Comparison of ENCODE assay signal across 24 cellular contexts in genomic region chr13:96011291-96011875, GRCh38. TPM values are rescaled to one million over a fixed set of nuclear protein-coding genes. Genes with fewer than 3 reads are reported as not detected.
A peak's percentile ranks its signal among the peaks of the same experiment; 100 is the strongest.
DNase-seq lines count a peak whose midpoint lies in the region; ATAC-seq and TF ChIP-seq lines count a peak whose summit lies in the region.
"Had no signal": no experiment of that assay in that cellular context is flagged by ENCODE, and none has a peak within 500 bp of the region (broad histone marks: within the 10 kb centered on the region; RNA-seq: fewer than 3 reads in every experiment).

No MANE protein-coding gene starts in this region.

- H3K4me1 ChIP-seq in SK-N-SH (ENCODE audit: control insufficient read depth in 1 of 2, insufficient read depth in 2 of 2, low read depth in 1 of 2, low read length in 1 of 2) (peaks cover 0 to 4% of the 10 kb centered on the region in 2 experiments; a peak in 1 of 4 replicates), aorta (ENCODE audit: control insufficient read depth in 1 of 2, insufficient read depth in 2 of 2, low read length in 2 of 2) (peaks cover 0 to 2% of the 10 kb centered on the region in 2 donors)
- H3K4me1 ChIP-seq: ascending aorta; BLaER1 treated with 17β-estradiol and CSF1 and Interleukin-3, amounts not matched to agents 10 nM and 100 nM; esophagus muscularis mucosa; left ventricle myocardium inferior had no signal

- H3K4me3 ChIP-seq in SK-N-SH (ENCODE audit: low read depth in 2 of 2, low read length in 1 of 2) (no peak overlapping the region), aorta (ENCODE audit: low read length in 2 of 2) (no peak overlapping the region)
- H3K4me3 ChIP-seq: ascending aorta; BLaER1 treated with 17β-estradiol and CSF1 and Interleukin-3, amounts not matched to agents 10 nM and 100 nM; esophagus muscularis mucosa; left ventricle myocardium inferior; MG63; sigmoid colon had no signal

- H3K36me3 Mint-ChIP-seq in activated T-cell treated with anti-CD3 and anti-CD28 coated beads, Interleukin-2, amount 50 U/mL, for 24 hours (ENCODE audit: low read depth) = no peaks in the 10 kb centered on the region
- H3K36me3 Mint-ChIP-seq: immature natural killer cell had no signal

- TF ChIP-seq EP300 in SK-N-SH (IDR thresholded peaks at IDR 0.05; ENCODE audit: borderline replicate concordance in 1 of 2, low read depth in 1 of 2, low read length in 1 of 2) = no peak

- H3K9me3 ChIP-seq in SK-N-SH (no peaks in the 10 kb centered on the region), aorta (ENCODE audit: control insufficient read depth, low read length) (peaks cover 3% of the 10 kb centered on the region)

- peaks cover 19% of the 10 kb centered on the region for H3K79me2 ChIP-seq in SK-N-SH (ENCODE audit: insufficient read depth)

- DNase-seq in DMS 273 (lab: John Stamatoyannopoulos, UW; ENCODE audit: unreplicated experiment) (peak; percentile 43), SK-N-SH (no peak), fibroblast of the conjunctiva (ENCODE audit: low read depth) (peak; percentile 60), NAMALWA (ENCODE audit: low spot score) (no peak), aorta (no peak)
- DNase-seq in activated T-cell treated with anti-CD3 and anti-CD28 coated beads, Interleukin-2, amount 50 U/mL, for 24 hours = no peak
- DNase-seq: activated CD4-positive, alpha-beta memory T cell treated with anti-CD3 and anti-CD28 coated beads, Interleukin-2, amount 10 ng/mL, durations not matched to agents 7 days and 5 days; activated CD4-positive, CD25-positive, alpha-beta regulatory T cell; activated naive CD4-positive, alpha-beta T cell; cerebellar nuclear complex; effector CD8-positive, alpha-beta T cell; immature natural killer cell; left ventricle myocardium inferior; MG63; NCI-H146; nephron progenitor cell; sigmoid colon; T1000 had no signal

- 26% methylated on average over 1 of the region's 1 CpG for WGBS in SK-N-SH (ENCODE audit: low lambda C conversion rate)
- WGBS in aorta, 2 donors = 87% methylated on average over 1 of the region's 1 CpG

- H3K27me3 ChIP-seq in SK-N-SH (ENCODE audit: insufficient read depth) = no peaks in the 10 kb centered on the region
- no peaks in the 10 kb centered on the region for H3K27me3 ChIP-seq in aorta (ENCODE audit: control insufficient read depth in 1 of 2, insufficient read depth in 2 of 2, low read length in 1 of 2)
- H3K27me3 ChIP-seq: ascending aorta; BLaER1 treated with 17β-estradiol and CSF1 and Interleukin-3, amounts not matched to agents 10 nM and 100 nM; esophagus muscularis mucosa; MG63; sigmoid colon had no signal

- peak; percentile 53 for ATAC-seq in GM19324 (IDR thresholded peaks at IDR 0.05; ENCODE audit: low FRiP score, unreplicated experiment)
- no peak for ATAC-seq in HG03196 (IDR thresholded peaks at IDR 0.05; ENCODE audit: unreplicated experiment)
- ATAC-seq in aorta (ENCODE audit: low FRiP score) = no peak

- H3K4me1 Mint-ChIP-seq in activated T-cell treated with anti-CD3 and anti-CD28 coated beads, Interleukin-2, amount 50 U/mL, for 24 hours (ENCODE audit: low read depth) = no peaks in the 10 kb centered on the region
- H3K4me1 Mint-ChIP-seq: activated CD4-positive, alpha-beta memory T cell treated with anti-CD3 and anti-CD28 coated beads, Interleukin-2, amount 10 ng/mL, durations not matched to agents 7 days and 5 days; immature natural killer cell; nephron progenitor cell had no signal

- H3F3A ChIP-seq in SK-N-SH (replicated peaks; ENCODE audit: insufficient read depth) = peaks cover 5% of the 10 kb centered on the region

- CTCF ChIA-PET in SK-N-SH (lab: Yijun Ruan, JAX) = interaction anchor here (0.6 kb wide), 1 partner anchor 806 kb away, joined by 3 read pairs; no protein-coding TSS in a partner anchor

- H3K36me3 ChIP-seq in SK-N-SH (replicated peaks in 1 of 2; ENCODE audit: control insufficient read depth in 1 of 2, insufficient read depth in 2 of 2, low read length in 1 of 2) = peaks cover 11 to 22% of the 10 kb centered on the region in 2 experiments
- H3K36me3 ChIP-seq in aorta (ENCODE audit: control insufficient read depth in 1 of 2, insufficient read depth in 2 of 2, low read length in 1 of 2) = no peaks in the 10 kb centered on the region
- H3K36me3 ChIP-seq: BLaER1 treated with 17β-estradiol and CSF1 and Interleukin-3, amounts not matched to agents 10 nM and 100 nM had no signal

- POLR2A ChIA-PET in SK-N-SH (lab: Yijun Ruan, JAX) = no interaction called here

- no peak for TF ChIP-seq CTCF in SK-N-SH (IDR thresholded peaks at IDR 0.05)

- no peak overlapping the region for H3K9ac ChIP-seq in SK-N-SH
- H3K9ac ChIP-seq: BLaER1 treated with 17β-estradiol and CSF1 and Interleukin-3, amounts not matched to agents 10 nM and 100 nM had no signal

- intact Hi-C loops in aorta (cut with DNase I) = loop anchor here in 1 of 2 donors (10.0 kb wide), 1 partner anchor 53 kb away; no protein-coding TSS in a partner anchor

- H3K9me3 Mint-ChIP-seq in activated T-cell treated with anti-CD3 and anti-CD28 coated beads, Interleukin-2, amount 50 U/mL, for 24 hours = peaks cover 4% of the 10 kb centered on the region
- H3K9me3 Mint-ChIP-seq: activated CD4-positive, alpha-beta memory T cell treated with anti-CD3 and anti-CD28 coated beads, Interleukin-2, amount 10 ng/mL, durations not matched to agents 7 days and 5 days had no signal

- no peak for TF ChIP-seq RAD21 in SK-N-SH (IDR thresholded peaks at IDR 0.05; ENCODE audit: low read length)

- peak overlapping the region; percentile 14 to 35; a peak in 1 of 4 replicates for H3K27ac ChIP-seq in SK-N-SH (ENCODE audit: low read depth in 2 of 2, low read length in 1 of 2)
- H3K27ac ChIP-seq in aorta (ENCODE audit: low read depth in 1 of 2, low read length in 2 of 2) = no peak overlapping the region
- H3K27ac ChIP-seq: ascending aorta; BLaER1 treated with 17β-estradiol and CSF1 and Interleukin-3, amounts not matched to agents 10 nM and 100 nM; esophagus muscularis mucosa; left ventricle myocardium inferior; sigmoid colon had no signal

- no peaks in the 10 kb centered on the region for H3K9me2 ChIP-seq in SK-N-SH

- no peak overlapping the region for H3K4me2 ChIP-seq in SK-N-SH
- H3K4me2 ChIP-seq: BLaER1 treated with 17β-estradiol and CSF1 and Interleukin-3, amounts not matched to agents 10 nM and 100 nM had no signal

- no peak overlapping the region for H3K4me3 Mint-ChIP-seq in activated T-cell treated with anti-CD3 and anti-CD28 coated beads, Interleukin-2, amount 50 U/mL, for 24 hours
- H3K4me3 Mint-ChIP-seq: activated CD4-positive, alpha-beta memory T cell treated with anti-CD3 and anti-CD28 coated beads, Interleukin-2, amount 10 ng/mL, durations not matched to agents 7 days and 5 days; IgD-negative memory B cell; immature natural killer cell; nephron progenitor cell had no signal

- H3K27ac Mint-ChIP-seq in activated T-cell treated with anti-CD3 and anti-CD28 coated beads, Interleukin-2, amount 50 U/mL, for 24 hours = no peak overlapping the region
- H3K27ac Mint-ChIP-seq: activated CD4-positive, alpha-beta memory T cell treated with anti-CD3 and anti-CD28 coated beads, Interleukin-2, amount 10 ng/mL, durations not matched to agents 7 days and 5 days; IgD-negative memory B cell; immature natural killer cell; nephron progenitor cell had no signal

- H3K27me3 Mint-ChIP-seq in activated T-cell treated with anti-CD3 and anti-CD28 coated beads, Interleukin-2, amount 50 U/mL, for 24 hours = no peaks in the 10 kb centered on the region
- H3K27me3 Mint-ChIP-seq: activated CD4-positive, alpha-beta memory T cell treated with anti-CD3 and anti-CD28 coated beads, Interleukin-2, amount 10 ng/mL, durations not matched to agents 7 days and 5 days; IgD-negative memory B cell had no signal

- H4K20me1 ChIP-seq in SK-N-SH (ENCODE audit: insufficient read depth) = no peaks in the 10 kb centered on the region
- H4K20me1 ChIP-seq: BLaER1 treated with 17β-estradiol and CSF1 and Interleukin-3, amounts not matched to agents 10 nM and 100 nM had no signal

- no peak overlapping the region for H2AFZ ChIP-seq in SK-N-SH (ENCODE audit: low read depth)

TF ChIP-seq in SK-N-SH, 30 proteins besides CTCF, POLR2A, EP300 and RAD21:
- TF ChIP-seq NRF1 (IDR thresholded peaks at IDR 0.05; ENCODE audit: low read depth, low read length) = no peak
- TF ChIP-seq PBX3 (IDR thresholded peaks at IDR 0.05) = peak; percentile 47; the same call in 1 of the 2 replicates
- TF ChIP-seq TCF12 (IDR thresholded peaks at IDR 0.05) = peak; percentile 76

RNA-seq across cellular contexts. Expression of gene UGGT2, which starts 41.8 kb away (rescaled TPM):
- polyA plus RNA-seq in SK-N-SH (2012; rRNA removed) = 13.3 and 20.2 TPM in 2 replicates
- polyA plus RNA-seq in SK-N-SH (2012; cell fraction: cytosol; rRNA removed) = 15.2 and 18.4 TPM in 2 replicates
- 17.1 and 43.0 TPM in 2 replicates for polyA plus RNA-seq in SK-N-SH (2012; cell fraction: nucleus; rRNA removed)
- total RNA-seq in aorta = 10 to 100 TPM; 52.1 to 69.8 TPM
- polyA plus RNA-seq in aorta = 10 to 100 TPM in 1 of 2 donors, 1 to 10 TPM in 1; 8.3 to 25.4 TPM
- total RNA-seq: activated CD4-positive, alpha-beta memory T cell treated with anti-CD3 and anti-CD28 coated beads, Interleukin-2, amount 10 ng/mL, durations not matched to agents 7 days and 5 days had no signal

Comparison
In these comparisons a context has a peak if more than half of its experiments do, and no peak if none do; other contexts are left out.
1. DNase-seq: peak in DMS 273 (single experiment) and fibroblast of the conjunctiva (single experiment); none in SK-N-SH (single experiment), NAMALWA (single experiment), aorta (0 of 2) and activated T-cell treated with anti-CD3 and anti-CD28 coated beads, Interleukin-2, amount 50 U/mL, for 24 hours (single experiment).
2. H3K27ac ChIP-seq: peak in SK-N-SH (2 of 2); none in aorta (0 of 2).